29 cellular contexts compared by ENCODE assay signal in genomic region chr19:38765214-38765613, GRCh38. TPM values are rescaled to one million over a fixed set of nuclear protein-coding genes. Genes with fewer than 3 reads are reported as not detected.
"Had no signal": no experiment of that assay in that cellular context is flagged by ENCODE, and none has a peak within 500 bp of the region (broad histone marks: within the 10 kb centered on the region; RNA-seq: fewer than 3 reads in every experiment).

No MANE protein-coding gene starts in this region.

- DNase-seq: stimulated activated CD4-positive, alpha-beta T cell treated with anti-CD3 and anti-CD28 coated beads, Interleukin-2, amount 100 ng/mL, for 48 hours; stimulated activated CD4-positive, alpha-beta T cell treated with anti-CD3 and anti-CD28 coated beads, Interleukin-4, amount 100 ng/mL, for 1 hour; stimulated activated CD4-positive, alpha-beta T cell treated with anti-CD3 and anti-CD28 coated beads, Interleukin-4, amount 100 ng/mL, for 24 hours; stimulated activated CD4-positive, alpha-beta T cell treated with anti-CD3 and anti-CD28 coated beads, Interleukin-4, amount 100 ng/mL, for 4 hours; stimulated activated CD8-positive, alpha-beta memory T cell treated with anti-CD3 and anti-CD28 coated beads, Interleukin-4, amount 100 ng/mL, for 48 hours; stimulated activated naive B cell treated with anti-CD40 and anti-IgM and Interleukin-4, amounts not matched to agents 10 μg/mL and 1 μg/mL and 100 μg/mL, for 72 hours; stimulated activated naive CD4-positive, alpha-beta T cell; stimulated activated naive CD4-positive, alpha-beta T cell treated with Interleukin-2 at 50 U/mL for 16 hours; stimulated activated naive CD8-positive, alpha-beta T cell treated with anti-CD3 and anti-CD28 coated beads, Interleukin-15, amount 100 ng/mL, for 72 hours; stimulated activated naive CD8-positive, alpha-beta T cell treated with anti-CD3 and anti-CD28 coated beads, Interleukin-15, Interleukin-2, amounts not matched to agents 100 U/mL and 50 U/mL, for 24 hours; stomach; substantia nigra; testis; thyroid gland; transverse colon; trophoblast cell; upper lobe of left lung; upper lobe of right lung; uterus had no signal

- H3K4me1 ChIP-seq: uterus had no signal

- H3K9me3 Mint-ChIP-seq: stimulated activated effector memory CD8-positive, alpha-beta T cell treated with anti-CD3 and anti-CD28 coated beads, Interleukin-12 subunit alpha, Interleukin-12 subunit beta, amount 100 ng/mL, for 72 hours; stimulated activated memory B cell treated with anti-CD40 and anti-IgM and Interleukin-4, amounts not matched to agents 10 μg/mL and 1 μg/mL and 100 μg/mL, for 72 hours; stimulated activated naive B cell treated with anti-CD40 and anti-IgM and Interleukin-4, amounts not matched to agents 10 μg/mL and 1 μg/mL and 100 μg/mL, for 72 hours; stimulated activated naive CD8-positive, alpha-beta T cell treated with anti-CD3 and anti-CD28 coated beads, Interleukin-15, amount 100 ng/mL, for 72 hours; stimulated activated naive CD8-positive, alpha-beta T cell treated with anti-CD3 and anti-CD28 coated beads, Interleukin-15, Interleukin-2, amounts not matched to agents 100 ng/mL and 50 ng/mL, for 24 hours; type B pancreatic cell had no signal

- H3K27me3 Mint-ChIP-seq: stimulated activated memory B cell treated with anti-CD40 and anti-IgM and Interleukin-4, amounts not matched to agents 10 μg/mL and 1 μg/mL and 100 μg/mL, for 72 hours; stimulated activated naive B cell treated with anti-CD40 and anti-IgM and Interleukin-4, amounts not matched to agents 10 μg/mL and 1 μg/mL and 100 μg/mL, for 72 hours; stimulated activated naive CD8-positive, alpha-beta T cell treated with anti-CD3 and anti-CD28 coated beads, Interleukin-15, amount 100 ng/mL, for 72 hours; stimulated activated naive CD8-positive, alpha-beta T cell treated with anti-CD3 and anti-CD28 coated beads, Interleukin-15, Interleukin-2, amounts not matched to agents 100 ng/mL and 50 ng/mL, for 24 hours; type B pancreatic cell had no signal

- ATAC-seq: stimulated activated effector memory CD8-positive, alpha-beta T cell treated with anti-CD3 and anti-CD28 coated beads, Interleukin-12 subunit alpha, Interleukin-12 subunit beta, amount 100 ng/mL, for 72 hours; stimulated activated memory B cell treated with anti-CD40 and anti-IgM and Interleukin-4, amounts not matched to agents 10 μg/mL and 1 μg/mL and 100 μg/mL, for 72 hours; stimulated activated naive B cell treated with anti-CD40 and anti-IgM and Interleukin-4, amounts not matched to agents 10 μg/mL and 1 μg/mL and 100 μg/mL, for 72 hours; stimulated activated naive CD8-positive, alpha-beta T cell treated with anti-CD3 and anti-CD28 coated beads, Interleukin-15, amount 100 ng/mL, for 72 hours; stimulated activated naive CD8-positive, alpha-beta T cell treated with anti-CD3 and anti-CD28 coated beads, Interleukin-15, Interleukin-2, amounts not matched to agents 100 U/mL and 50 U/mL, for 24 hours; upper lobe of right lung had no signal

- H3K36me3 ChIP-seq: stomach, suprapubic skin, thoracic aorta, thyroid gland, tibial nerve, transverse colon, upper lobe of left lung, upper lobe of right lung, uterus, vagina had no signal

- H3K9me3 ChIP-seq: stomach, suprapubic skin, testis, thoracic aorta, thyroid gland, tibial nerve, transverse colon, upper lobe of left lung, upper lobe of right lung, uterus, vagina had no signal

- FAIRE-seq: urothelium cell line had no signal

- H3K36me3 Mint-ChIP-seq: stimulated activated effector memory CD8-positive, alpha-beta T cell treated with anti-CD3 and anti-CD28 coated beads, Interleukin-12 subunit alpha, Interleukin-12 subunit beta, amount 100 ng/mL, for 72 hours; stimulated activated memory B cell treated with anti-CD40 and anti-IgM and Interleukin-4, amounts not matched to agents 10 μg/mL and 1 μg/mL and 100 μg/mL, for 72 hours; stimulated activated naive B cell treated with anti-CD40 and anti-IgM and Interleukin-4, amounts not matched to agents 10 μg/mL and 1 μg/mL and 100 μg/mL, for 72 hours; type B pancreatic cell had no signal

- H3K27me3 ChIP-seq: stomach, suprapubic skin, testis, thyroid gland, tibial nerve, transverse colon, upper lobe of left lung, upper lobe of right lung, uterus, vagina had no signal

- H3K4me3 Mint-ChIP-seq: stimulated activated effector memory CD8-positive, alpha-beta T cell treated with anti-CD3 and anti-CD28 coated beads, Interleukin-12 subunit alpha, Interleukin-12 subunit beta, amount 100 ng/mL, for 72 hours; stimulated activated memory B cell treated with anti-CD40 and anti-IgM and Interleukin-4, amounts not matched to agents 10 μg/mL and 1 μg/mL and 100 μg/mL, for 72 hours; stimulated activated naive B cell treated with anti-CD40 and anti-IgM and Interleukin-4, amounts not matched to agents 10 μg/mL and 1 μg/mL and 100 μg/mL, for 72 hours; stimulated activated naive CD8-positive, alpha-beta T cell treated with anti-CD3 and anti-CD28 coated beads, Interleukin-15, amount 100 ng/mL, for 72 hours; stimulated activated naive CD8-positive, alpha-beta T cell treated with anti-CD3 and anti-CD28 coated beads, Interleukin-15, Interleukin-2, amounts not matched to agents 100 ng/mL and 50 ng/mL, for 24 hours; type B pancreatic cell had no signal

- H3K27ac Mint-ChIP-seq: stimulated activated effector memory CD8-positive, alpha-beta T cell treated with anti-CD3 and anti-CD28 coated beads, Interleukin-12 subunit alpha, Interleukin-12 subunit beta, amount 100 ng/mL, for 72 hours; stimulated activated memory B cell treated with anti-CD40 and anti-IgM and Interleukin-4, amounts not matched to agents 10 μg/mL and 1 μg/mL and 100 μg/mL, for 72 hours; stimulated activated naive B cell treated with anti-CD40 and anti-IgM and Interleukin-4, amounts not matched to agents 10 μg/mL and 1 μg/mL and 100 μg/mL, for 72 hours; stimulated activated naive CD8-positive, alpha-beta T cell treated with anti-CD3 and anti-CD28 coated beads, Interleukin-15, amount 100 ng/mL, for 72 hours; stimulated activated naive CD8-positive, alpha-beta T cell treated with anti-CD3 and anti-CD28 coated beads, Interleukin-15, Interleukin-2, amounts not matched to agents 100 ng/mL and 50 ng/mL, for 24 hours; type B pancreatic cell had no signal

- H3K4me3 ChIP-seq: stomach, suprapubic skin, testis, thoracic aorta, thyroid gland, tibial nerve, transverse colon, upper lobe of left lung, upper lobe of right lung, uterus, vagina had no signal

- H3K27ac ChIP-seq: stomach, suprapubic skin, testis, thoracic aorta, thyroid gland, tibial nerve, transverse colon, upper lobe of left lung, upper lobe of right lung, uterus, vagina had no signal

RNA-seq across cellular contexts. Expression of gene LGALS7B, which starts 23.8 kb away (rescaled TPM):
- polyA plus RNA-seq: urinary bladder had no signal
